28 cellular contexts compared by ENCODE assay signal in the genomic region with DNA sequence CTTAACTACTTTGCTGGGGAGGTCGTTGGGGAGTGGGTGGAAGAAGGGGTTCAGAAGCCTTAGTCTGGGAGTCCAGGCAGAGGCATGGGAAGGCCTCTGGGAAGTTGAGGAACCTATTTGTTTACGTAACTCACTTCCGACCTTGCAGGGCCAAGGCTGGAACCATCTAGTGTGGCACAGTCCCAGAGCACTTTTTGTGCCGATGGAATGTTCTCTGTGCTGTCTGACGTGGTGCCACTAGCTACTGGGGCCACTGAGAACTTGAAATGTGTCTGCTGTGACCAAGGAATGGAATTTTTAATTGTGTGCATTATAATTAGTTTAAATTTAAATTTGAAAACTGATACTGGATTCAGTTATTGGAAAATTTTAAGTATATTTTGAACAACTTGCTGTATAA.
"Had no signal": no experiment of that assay in that cellular context is flagged by ENCODE, and none has a peak within 500 bp of the region (broad histone marks: within the 10 kb centered on the region; RNA-seq: fewer than 3 reads in every experiment).

No MANE protein-coding gene starts in this region.

- H3K4me1 ChIP-seq: ascending aorta, gastroesophageal sphincter, stomach, transverse colon, uterus had no signal

- H3K36me3 ChIP-seq: ascending aorta, gastroesophageal sphincter, ovary, stomach, suprapubic skin, transverse colon, uterus had no signal

- H3K9me3 ChIP-seq: ascending aorta, gastroesophageal sphincter, ovary, stomach, suprapubic skin, transverse colon, uterus had no signal

- ATAC-seq: activated CD4-positive, alpha-beta T cell treated with anti-CD3 and anti-CD28 coated beads for 36 hours; activated naive CD4-positive, alpha-beta T cell treated with anti-CD3 and anti-CD28 coated beads, Interleukin-2, amount 50 U/mL, for 72 hours; activated T-helper 17 cell treated with anti-CD3 and anti-CD28 coated beads, Interleukin-2, amount 50 U/mL, for 72 hours; effector memory CD8-positive, alpha-beta T cell; esophagus mucosa; gastroesophageal sphincter; natural killer cell; sciatic nerve; stimulated activated memory B cell treated with anti-CD40 and anti-IgM and Interleukin-4, amounts not matched to agents 10 μg/mL and 1 μg/mL and 100 μg/mL, for 72 hours had no signal

- H3K27ac ChIP-seq: ascending aorta, dorsolateral prefrontal cortex, gastroesophageal sphincter, ovary, transverse colon, uterus had no signal

- H3K27me3 ChIP-seq: ascending aorta, dorsolateral prefrontal cortex, gastroesophageal sphincter, ovary, stomach, suprapubic skin, transverse colon, uterus had no signal

- DNase-seq: activated B cell treated with CpG ODN at 0.5 μM for 24 hours; activated CD4-positive, alpha-beta T cell treated with anti-CD3 and anti-CD28 coated beads for 36 hours; activated CD4-positive, alpha-beta T cell treated with anti-CD3 and anti-CD28 coated beads, Interleukin-2, amount 50 U/mL, for 4 hours; activated CD8-positive, alpha-beta memory T cell treated with anti-CD3 and anti-CD28 coated beads for 24 hours; activated CD8-positive, alpha-beta memory T cell treated with anti-CD3 and anti-CD28 coated beads, Interleukin-2, amount 50 U/mL, for 4 hours; activated T-cell treated with anti-CD3 and anti-CD28 coated beads, Interleukin-2, amount 50 U/mL, for 24 hours; dorsolateral prefrontal cortex; effector memory CD8-positive, alpha-beta T cell; head of caudate nucleus; islet precursor cell; mammary epithelial cell; midbrain; natural killer cell; ovary; stimulated activated CD4-positive, alpha-beta T cell treated with anti-CD3 and anti-CD28 coated beads, Interleukin-15, amount 100 ng/mL, for 24 hours; stomach; T1000; transverse colon; uterus had no signal

- H3K4me3 ChIP-seq: ascending aorta, dorsolateral prefrontal cortex, gastroesophageal sphincter, ovary, smooth muscle cell, stomach, suprapubic skin, transverse colon, uterus had no signal
